ENCODE assay signal across 12 cellular contexts in the genomic region with DNA sequence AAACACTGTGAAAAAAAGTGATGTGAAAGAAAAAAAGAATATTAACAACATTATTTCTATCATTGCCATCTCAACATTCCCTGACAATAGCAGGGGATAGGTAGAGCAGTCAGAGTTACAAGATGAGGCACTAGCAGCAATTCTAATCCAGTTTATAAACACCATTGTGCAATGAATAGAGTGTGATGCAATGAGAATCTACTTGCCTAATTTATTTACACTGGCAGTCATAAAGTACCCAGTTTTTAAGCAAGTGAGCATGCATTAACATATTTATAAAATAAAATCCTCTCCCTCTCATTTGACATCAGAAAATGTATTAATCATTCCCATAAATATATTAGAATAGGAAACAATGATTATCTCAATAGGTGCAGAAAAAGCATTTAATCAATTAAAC. TPM values are rescaled to one million over a fixed set of nuclear protein-coding genes. Genes with fewer than 3 reads are reported as not detected.
DNase-seq lines count a peak whose midpoint lies in the region; ATAC-seq and TF ChIP-seq lines count a peak whose summit lies in the region.
"Had no signal": no experiment of that assay in that cellular context is flagged by ENCODE, and none has a peak within 500 bp of the region (broad histone marks: within the 10 kb centered on the region; RNA-seq: fewer than 3 reads in every experiment).

No MANE protein-coding gene starts in this region.

- H2AFZ ChIP-seq in H9 (ENCODE audit: low read length), result no peak overlapping the region
- H2AFZ ChIP-seq: parathyroid adenoma had no signal

- H3K36me3 ChIP-seq in BLaER1, result no peaks in the 10 kb centered on the region
- H3K36me3 ChIP-seq in effector memory CD4-positive, alpha-beta T cell (ENCODE audit: control insufficient read depth, insufficient read depth, low read length), result no peaks in the 10 kb centered on the region

- H3K9me3 ChIP-seq in BLaER1, result no peaks in the 10 kb centered on the region
- H3K9me3 ChIP-seq in H9 (ENCODE audit: control insufficient read depth, low read depth, low read length), result no peaks in the 10 kb centered on the region
- no peaks in the 10 kb centered on the region for H3K9me3 ChIP-seq in effector memory CD4-positive, alpha-beta T cell (ENCODE audit: control insufficient read depth, low read length)

- POLR2A ChIA-PET in HEK293T (lab: Yijun Ruan, JAX), result no interaction called here
- POLR2A ChIA-PET in GM10248 (lab: Yijun Ruan, JAX), result no interaction called here

- peaks cover 54% of the 10 kb centered on the region for H3K4me1 Mint-ChIP-seq in activated T-helper 1 cell treated with anti-CD3 and anti-CD28 coated beads, Interleukin-12 subunit alpha, Interleukin-12 subunit beta, Interleukin-2, Interleukin-4 antibody, amounts not matched to agents 30 ng/mL and 10 ng/mL and 1 ng/mL, durations not matched to agents 14 hours and 24 hours and 36 hours (ENCODE audit: low read depth)
- H3K4me1 Mint-ChIP-seq in H9, result peaks cover 38 to 41% of the 10 kb centered on the region in 2 experiments

- H4K20me1 ChIP-seq in BLaER1, result peaks cover 13% of the 10 kb centered on the region; the same call in 1 of the 2 replicates
- H4K20me1 ChIP-seq in H9 (ENCODE audit: control insufficient read depth, insufficient read depth, insufficient read length), result no peaks in the 10 kb centered on the region

- H3K4me3 Mint-ChIP-seq in activated T-helper 1 cell treated with anti-CD3 and anti-CD28 coated beads, Interleukin-12 subunit alpha, Interleukin-12 subunit beta, Interleukin-2, Interleukin-4 antibody, amounts not matched to agents 30 ng/mL and 10 ng/mL and 1 ng/mL, durations not matched to agents 14 hours and 24 hours and 36 hours, result peak overlapping the region; percentile 91
- H3K4me3 Mint-ChIP-seq in H9, result no peak overlapping the region

- H3K79me1 ChIP-seq in H9 (ENCODE audit: insufficient read depth, low read depth, low read length, poor library complexity, severe bottlenecking), result no peaks in the 10 kb centered on the region

- H3K14ac ChIP-seq in H9 (ENCODE audit: insufficient read depth, low read length), result no peak overlapping the region

- peak overlapping the region; percentile 69 for H3K4me2 ChIP-seq in BLaER1
- H3K4me2 ChIP-seq in H9 (ENCODE audit: insufficient read depth, insufficient read length, low read length), result no peak overlapping the region

- H3K9ac ChIP-seq in BLaER1 (no peak overlapping the region), H9 (ENCODE audit: extremely low read depth, insufficient read length, low read length) (no peak overlapping the region)
- H3K9ac ChIP-seq: parathyroid adenoma had no signal

- H3K27ac ChIP-seq in BLaER1, result no peak overlapping the region
- no peak overlapping the region for H3K27ac ChIP-seq in H9 (ENCODE audit: insufficient read length, low read depth, low read length)
- H3K27ac ChIP-seq in effector memory CD4-positive, alpha-beta T cell (ENCODE audit: insufficient read depth, low read length, poor library complexity, severe bottlenecking), result no peak overlapping the region
- H3K27ac ChIP-seq: parathyroid adenoma had no signal

- H3K4ac ChIP-seq in H9 (ENCODE audit: low read depth, low read length), result no peak overlapping the region

- no peak overlapping the region for H4K5ac ChIP-seq in H9 (ENCODE audit: insufficient read length, low read depth, low read length)

- no peak overlapping the region for H3K4me3 ChIP-seq in BLaER1
- no peak overlapping the region for H3K4me3 ChIP-seq in effector memory CD4-positive, alpha-beta T cell (ENCODE audit: insufficient read depth, low read depth, low read length, poor library complexity, severe bottlenecking)

- H3K23me2 ChIP-seq in H9 (ENCODE audit: insufficient read length, low read depth, low read length, poor library complexity, severe bottlenecking), result peaks cover 7% of the 10 kb centered on the region

- no peak overlapping the region for H2BK120ac ChIP-seq in H9 (ENCODE audit: low read depth, low read length, poor library complexity, severe bottlenecking)

- H3K9me3 Mint-ChIP-seq in activated T-helper 1 cell treated with anti-CD3 and anti-CD28 coated beads, Interleukin-12 subunit alpha, Interleukin-12 subunit beta, Interleukin-2, Interleukin-4 antibody, amounts not matched to agents 30 ng/mL and 10 ng/mL and 1 ng/mL, durations not matched to agents 14 hours and 24 hours and 36 hours, result no peaks in the 10 kb centered on the region
- H3K9me3 Mint-ChIP-seq in H9, result no peaks in the 10 kb centered on the region; a peak in 1 of 5 replicates

- H3K23ac ChIP-seq in H9 (ENCODE audit: insufficient read length, low read depth, low read length), result no peak overlapping the region

- H3K79me2 ChIP-seq in H9 (ENCODE audit: insufficient read depth, low read length), result no peaks in the 10 kb centered on the region

- peaks cover 1% of the 10 kb centered on the region for H3K27me3 Mint-ChIP-seq in activated T-helper 1 cell treated with anti-CD3 and anti-CD28 coated beads, Interleukin-12 subunit alpha, Interleukin-12 subunit beta, Interleukin-2, Interleukin-4 antibody, amounts not matched to agents 30 ng/mL and 10 ng/mL and 1 ng/mL, durations not matched to agents 14 hours and 24 hours and 36 hours (ENCODE audit: insufficient read depth)
- no peaks in the 10 kb centered on the region for H3K27me3 Mint-ChIP-seq in H9 (ENCODE audit: low read depth)

- no peak overlapping the region for H3K18ac ChIP-seq in H9 (ENCODE audit: insufficient read length, low read depth, low read length)

- H4K8ac ChIP-seq in H9 (replicated peaks; ENCODE audit: insufficient read length, low read depth, low read length), result no peak overlapping the region

- H3T11ph ChIP-seq in H9 (ENCODE audit: low read length), result no peak overlapping the region

- CTCF ChIA-PET in HEK293T (lab: Yijun Ruan, JAX), result no interaction called here
- CTCF ChIA-PET in GM10248 (lab: Yijun Ruan, JAX), result no interaction called here

- ATAC-seq in left lobe of liver, result peak; percentile 12

- H2BK15ac ChIP-seq in H9 (ENCODE audit: low read depth, low read length), result no peak overlapping the region

- H3K27me3 ChIP-seq in BLaER1 (no peaks in the 10 kb centered on the region), H9 (ENCODE audit: insufficient read depth, low read length) (no peaks in the 10 kb centered on the region)
- no peaks in the 10 kb centered on the region for H3K27me3 ChIP-seq in effector memory CD4-positive, alpha-beta T cell (replicated peaks; ENCODE audit: control insufficient read depth, insufficient read depth, low read length, poor library complexity, severe bottlenecking)

- intact Hi-C loops in activated T-helper 1 cell treated with anti-CD3 and anti-CD28 coated beads, Interleukin-12 subunit alpha, Interleukin-12 subunit beta, Interleukin-2, Interleukin-4 antibody, amounts not matched to agents 30 ng/mL and 10 ng/mL and 1 ng/mL, durations not matched to agents 14 hours and 24 hours and 36 hours (cut with micrococcal nuclease), result loop anchor here (5.0 kb wide), 2 partner anchors 892 to 1262 kb away; partner anchors contain the start of gene GPR63

- peaks cover 38% of the 10 kb centered on the region for H3K4me1 ChIP-seq in BLaER1
- H3K4me1 ChIP-seq in H9 (ENCODE audit: insufficient read depth, low read length), result peaks cover 4% of the 10 kb centered on the region; the same call in 1 of the 2 replicates
- H3K4me1 ChIP-seq in effector memory CD4-positive, alpha-beta T cell (ENCODE audit: control insufficient read depth, insufficient read depth, low read length, poor library complexity, severe bottlenecking), result peaks cover 8% of the 10 kb centered on the region

- H2BK12ac ChIP-seq in H9 (ENCODE audit: insufficient read length, low read depth, low read length), result no peak overlapping the region

- H2BK20ac ChIP-seq in H9 (ENCODE audit: low read depth, low read length, poor library complexity, severe bottlenecking), result no peak overlapping the region

- H4K91ac ChIP-seq in H9 (ENCODE audit: insufficient read length, low read depth, low read length), result no peak overlapping the region

- H2BK5ac ChIP-seq in H9 (ENCODE audit: insufficient read length, low read length), result no peak overlapping the region

- H3K36me3 Mint-ChIP-seq in activated T-helper 1 cell treated with anti-CD3 and anti-CD28 coated beads, Interleukin-12 subunit alpha, Interleukin-12 subunit beta, Interleukin-2, Interleukin-4 antibody, amounts not matched to agents 30 ng/mL and 10 ng/mL and 1 ng/mL, durations not matched to agents 14 hours and 24 hours and 36 hours (ENCODE audit: low read depth), result peaks cover 7% of the 10 kb centered on the region
- H3K36me3 Mint-ChIP-seq in H9 (ENCODE audit: insufficient read depth in 1 of 3, low read depth in 3 of 3), result 0 out of 7 replicates have a peak, but pooled peaks cover 0 to 2% (median 0%) of the 10 kb centered on the region in 3 experiments

- H3K56ac ChIP-seq in H9 (ENCODE audit: insufficient read length, low read depth, low read length), result no peak overlapping the region

- no peak overlapping the region for H3K27ac Mint-ChIP-seq in activated T-helper 1 cell treated with anti-CD3 and anti-CD28 coated beads, Interleukin-12 subunit alpha, Interleukin-12 subunit beta, Interleukin-2, Interleukin-4 antibody, amounts not matched to agents 30 ng/mL and 10 ng/mL and 1 ng/mL, durations not matched to agents 14 hours and 24 hours and 36 hours
- H3K27ac Mint-ChIP-seq in H9, result no peak overlapping the region

- H2AK5ac ChIP-seq in H9 (ENCODE audit: insufficient read length, low read length), result no peak overlapping the region

- no peak for DNase-seq in HEK293T (ENCODE audit: extremely low spot score)
- DNase-seq in activated T-helper 1 cell treated with anti-CD3 and anti-CD28 coated beads, Interleukin-12 subunit alpha, Interleukin-12 subunit beta, Interleukin-2, Interleukin-4 antibody, amounts not matched to agents 30 ng/mL and 10 ng/mL and 1 ng/mL, durations not matched to agents 14 hours and 24 hours and 36 hours (ENCODE audit: low spot score), result no peak
- no peak for DNase-seq in left lobe of liver (ENCODE audit: low spot score)
- DNase-seq in stimulated activated CD8-positive, alpha-beta memory T cell treated with anti-CD3 and anti-CD28 coated beads, Interleukin-4, amount 100 ng/mL, for 48 hours, result no peak
- DNase-seq in GM10248 (ENCODE audit: extremely low spot score), result no peak
- DNase-seq in H9, result no peak
- DNase-seq in effector memory CD4-positive, alpha-beta T cell, result no peak
- DNase-seq: activated gamma-delta T cell, KG1, SHP77 had no signal

- TF ChIP-seq CTCF in GM10248 (IDR thresholded peaks at IDR 0.05; ENCODE audit: control extremely low read depth, extremely low read depth, low read depth, missing control alignments) (no peak), H9 (conservative IDR thresholded peaks at IDR 0.05) (no peak)

RNA-seq across cellular contexts. Expression of gene MANEA, which starts 2.5 kb away (rescaled TPM):
- total RNA-seq in activated T-helper 1 cell treated with anti-CD3 and anti-CD28 coated beads, Interleukin-12 subunit alpha, Interleukin-12 subunit beta, Interleukin-2, Interleukin-4 antibody, amounts not matched to agents 30 ng/mL and 10 ng/mL and 1 ng/mL, durations not matched to agents 14 hours and 24 hours and 36 hours, result 23.1 and 26.8 TPM in 2 replicates
- total RNA-seq in left lobe of liver (23.9 TPM), H9 (2021) (8.3 and 8.4 TPM in 2 replicates)
